In genomic region chr19:35629332-35629633, GRCh38 we compare ENCODE assay signal across 8 cellular contexts. TPM values are rescaled to one million over a fixed set of nuclear protein-coding genes. Genes with fewer than 3 reads are reported as not detected.
DNase-seq lines count a peak whose midpoint lies in the region; TF ChIP-seq lines count a peak whose summit lies in the region.

No MANE protein-coding gene starts in this region.

- peaks cover 60% of the 10 kb centered on the region for H3K36me3 Mint-ChIP-seq in activated T-cell treated with anti-CD3 and anti-CD28 coated beads, Interleukin-2, amount 50 U/mL, for 24 hours (ENCODE audit: low read depth)
- peaks cover 39% of the 10 kb centered on the region for H3K36me3 Mint-ChIP-seq in activated T-helper 2 cell treated with anti-CD3 and anti-CD28 coated beads, Interferon-gamma antibody, Interleukin-2, Interleukin-4, amounts not matched to agents 10 μg/mL and 5 μg/mL and 100 μg/mL, durations not matched to agents 14 hours and 24 hours and 36 hours (ENCODE audit: low read depth)

- H3K27me3 ChIP-seq in kidney epithelial cell (ENCODE audit: control insufficient read depth, insufficient read depth, low read length) (no peaks in the 10 kb centered on the region), thymus (ENCODE audit: control insufficient read depth, insufficient read depth) (no peaks in the 10 kb centered on the region)

- DNase-seq in activated T-cell treated with anti-CD3 and anti-CD28 coated beads, Interleukin-2, amount 50 U/mL, for 24 hours: no peak
- DNase-seq in activated T-cell treated with anti-CD3 and anti-CD28 coated beads, Interleukin-2, amount 50 U/mL, for 1 hour: no peak
- DNase-seq in activated T-helper 2 cell treated with anti-CD3 and anti-CD28 coated beads, Interferon-gamma antibody, Interleukin-2, Interleukin-4, amounts not matched to agents 10 μg/mL and 5 μg/mL and 100 μg/mL, durations not matched to agents 14 hours and 24 hours and 36 hours (ENCODE audit: low spot score): no peak
- DNase-seq in kidney epithelial cell (ENCODE audit: low read depth) (no peak), glomerular visceral epithelial cell (ENCODE audit: extremely low spot score) (no peak), 8988T (no peak), HCEC 1CT (no peak)

- no peaks in the 10 kb centered on the region for H3K9me3 Mint-ChIP-seq in activated T-cell treated with anti-CD3 and anti-CD28 coated beads, Interleukin-2, amount 50 U/mL, for 24 hours
- no peaks in the 10 kb centered on the region for H3K9me3 Mint-ChIP-seq in activated T-helper 2 cell treated with anti-CD3 and anti-CD28 coated beads, Interferon-gamma antibody, Interleukin-2, Interleukin-4, amounts not matched to agents 10 μg/mL and 5 μg/mL and 100 μg/mL, durations not matched to agents 14 hours and 24 hours and 36 hours

- no peak for TF ChIP-seq CTCF in kidney epithelial cell (IDR thresholded peaks at IDR 0.05; ENCODE audit: insufficient read depth, low read length, poor library complexity, severe bottlenecking)

- peak overlapping the region; percentile 18 for H3K27ac ChIP-seq in thymus (ENCODE audit: low read depth)

- peaks cover 15% of the 10 kb centered on the region for H3K4me1 Mint-ChIP-seq in activated T-cell treated with anti-CD3 and anti-CD28 coated beads, Interleukin-2, amount 50 U/mL, for 24 hours (ENCODE audit: low read depth)
- peaks cover 14% of the 10 kb centered on the region for H3K4me1 Mint-ChIP-seq in activated T-helper 2 cell treated with anti-CD3 and anti-CD28 coated beads, Interferon-gamma antibody, Interleukin-2, Interleukin-4, amounts not matched to agents 10 μg/mL and 5 μg/mL and 100 μg/mL, durations not matched to agents 14 hours and 24 hours and 36 hours (ENCODE audit: low read depth)

- H3K4me1 ChIP-seq in thymus (ENCODE audit: control insufficient read depth, insufficient read depth, low read length): peaks cover 8% of the 10 kb centered on the region

- peak overlapping the region; percentile 99 for H3K27ac Mint-ChIP-seq in activated T-cell treated with anti-CD3 and anti-CD28 coated beads, Interleukin-2, amount 50 U/mL, for 24 hours
- peak overlapping the region; percentile 99 for H3K27ac Mint-ChIP-seq in activated T-helper 2 cell treated with anti-CD3 and anti-CD28 coated beads, Interferon-gamma antibody, Interleukin-2, Interleukin-4, amounts not matched to agents 10 μg/mL and 5 μg/mL and 100 μg/mL, durations not matched to agents 14 hours and 24 hours and 36 hours

- H3K4me3 Mint-ChIP-seq in activated T-cell treated with anti-CD3 and anti-CD28 coated beads, Interleukin-2, amount 50 U/mL, for 24 hours: peak overlapping the region; percentile 94
- peak overlapping the region; percentile 100 for H3K4me3 Mint-ChIP-seq in activated T-helper 2 cell treated with anti-CD3 and anti-CD28 coated beads, Interferon-gamma antibody, Interleukin-2, Interleukin-4, amounts not matched to agents 10 μg/mL and 5 μg/mL and 100 μg/mL, durations not matched to agents 14 hours and 24 hours and 36 hours (ENCODE audit: low read depth)

- H3K36me3 ChIP-seq in kidney epithelial cell (ENCODE audit: control insufficient read depth, insufficient read depth, low read length): peaks cover 3% of the 10 kb centered on the region
- peaks cover 37% of the 10 kb centered on the region for H3K36me3 ChIP-seq in thymus (ENCODE audit: control insufficient read depth, insufficient read depth)

- H3K4me3 ChIP-seq in kidney epithelial cell (ENCODE audit: low read depth, low read length) (peak overlapping the region; percentile 100), thymus (ENCODE audit: low read length) (peak overlapping the region; percentile 57)

- intact Hi-C loops in activated T-helper 2 cell treated with anti-CD3 and anti-CD28 coated beads, Interferon-gamma antibody, Interleukin-2, Interleukin-4, amounts not matched to agents 10 μg/mL and 5 μg/mL and 100 μg/mL, durations not matched to agents 14 hours and 24 hours and 36 hours (cut with micrococcal nuclease): no loop called here

- WGBS in thymus: 8% methylated on average over 15 of the region's 15 CpGs

- H3K27me3 Mint-ChIP-seq in activated T-cell treated with anti-CD3 and anti-CD28 coated beads, Interleukin-2, amount 50 U/mL, for 24 hours: no peaks in the 10 kb centered on the region
- H3K27me3 Mint-ChIP-seq in activated T-helper 2 cell treated with anti-CD3 and anti-CD28 coated beads, Interferon-gamma antibody, Interleukin-2, Interleukin-4, amounts not matched to agents 10 μg/mL and 5 μg/mL and 100 μg/mL, durations not matched to agents 14 hours and 24 hours and 36 hours (ENCODE audit: low read depth): no peaks in the 10 kb centered on the region

- no peaks in the 10 kb centered on the region for H3K9me3 ChIP-seq in thymus (ENCODE audit: control insufficient read depth)

RNA-seq across cellular contexts. Expression of gene RBM42, which starts 0.4 kb away (rescaled TPM):
- total RNA-seq in activated T-helper 2 cell treated with anti-CD3 and anti-CD28 coated beads, Interferon-gamma antibody, Interleukin-2, Interleukin-4, amounts not matched to agents 10 μg/mL and 5 μg/mL and 100 μg/mL, durations not matched to agents 14 hours and 24 hours and 36 hours: 101 and 102 TPM in 2 replicates
- 115 and 121 TPM in 2 replicates for total RNA-seq in kidney epithelial cell
- 57.1 TPM for polyA plus RNA-seq in thymus

RNA-seq across cellular contexts. Expression of gene ETV2, which starts 12.3 kb away (rescaled TPM):
- total RNA-seq in activated T-helper 2 cell treated with anti-CD3 and anti-CD28 coated beads, Interferon-gamma antibody, Interleukin-2, Interleukin-4, amounts not matched to agents 10 μg/mL and 5 μg/mL and 100 μg/mL, durations not matched to agents 14 hours and 24 hours and 36 hours: 1.0 and 1.6 TPM in 2 replicates
- total RNA-seq in kidney epithelial cell: not detected in 2 replicates
- 1.5 TPM for polyA plus RNA-seq in thymus

RNA-seq across cellular contexts. Expression of gene HAUS5, which starts 16.7 kb away (rescaled TPM):
- 42.5 and 43.1 TPM in 2 replicates for total RNA-seq in activated T-helper 2 cell treated with anti-CD3 and anti-CD28 coated beads, Interferon-gamma antibody, Interleukin-2, Interleukin-4, amounts not matched to agents 10 μg/mL and 5 μg/mL and 100 μg/mL, durations not matched to agents 14 hours and 24 hours and 36 hours
- total RNA-seq in kidney epithelial cell: 12.3 and 14.1 TPM in 2 replicates
- 22.8 TPM for polyA plus RNA-seq in thymus

RNA-seq across cellular contexts. Expression of gene COX6B1, which starts 18.8 kb away (rescaled TPM):
- 431 and 461 TPM in 2 replicates for total RNA-seq in activated T-helper 2 cell treated with anti-CD3 and anti-CD28 coated beads, Interferon-gamma antibody, Interleukin-2, Interleukin-4, amounts not matched to agents 10 μg/mL and 5 μg/mL and 100 μg/mL, durations not matched to agents 14 hours and 24 hours and 36 hours
- total RNA-seq in kidney epithelial cell: 347 and 569 TPM in 2 replicates
- 656 TPM for polyA plus RNA-seq in thymus

RNA-seq across cellular contexts. Expression of gene UPK1A, which starts 37.0 kb away (rescaled TPM):
- 0.59 and 1.2 TPM in 2 replicates for total RNA-seq in activated T-helper 2 cell treated with anti-CD3 and anti-CD28 coated beads, Interferon-gamma antibody, Interleukin-2, Interleukin-4, amounts not matched to agents 10 μg/mL and 5 μg/mL and 100 μg/mL, durations not matched to agents 14 hours and 24 hours and 36 hours
- total RNA-seq in kidney epithelial cell: not detected in 2 replicates
- polyA plus RNA-seq in thymus: 0.94 TPM
